Comparison of ENCODE assay signal across 1 cellular context in genomic region chr20:45322952-45323383, GRCh38.
TF ChIP-seq lines count a peak whose summit lies in the region.

No MANE protein-coding gene starts in this region.

TF ChIP-seq in K562, 482 proteins besides CTCF, POLR2A, EP300 and RAD21 (continued from another document and continues in another):
- TF ChIP-seq, protein P1, sequence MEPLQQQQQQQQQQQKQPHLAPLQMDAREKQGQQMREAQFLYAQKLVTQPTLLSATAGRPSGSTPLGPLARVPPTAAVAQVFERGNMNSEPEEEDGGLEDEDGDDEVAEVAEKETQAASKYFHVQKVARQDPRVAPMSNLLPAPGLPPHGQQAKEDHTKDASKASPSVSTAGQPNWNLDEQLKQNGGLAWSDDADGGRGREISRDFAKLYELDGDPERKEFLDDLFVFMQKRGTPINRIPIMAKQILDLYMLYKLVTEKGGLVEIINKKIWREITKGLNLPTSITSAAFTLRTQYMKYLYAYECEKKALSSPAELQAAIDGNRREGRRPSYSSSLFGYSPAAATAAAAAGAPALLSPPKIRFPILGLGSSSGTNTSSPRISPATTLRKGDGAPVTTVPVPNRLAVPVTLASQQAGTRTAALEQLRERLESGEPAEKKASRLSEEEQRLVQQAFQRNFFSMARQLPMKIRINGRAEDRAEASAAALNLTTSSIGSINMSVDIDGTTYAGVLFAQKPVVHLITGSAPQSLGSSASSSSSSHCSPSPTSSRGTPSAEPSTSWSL (CRISPR knock-in tag; IDR thresholded peaks at IDR 0.05; ENCODE audit: borderline replicate concordance), result no peak
- no peak for TF ChIP-seq STAT5A (IDR thresholded peaks at IDR 0.05; ENCODE audit: borderline replicate concordance, low read length)
- TF ChIP-seq ETV6 (IDR thresholded peaks at IDR 0.05; ENCODE audit: borderline replicate concordance in 1 of 2, low read depth in 2 of 2, low read length in 1 of 2), result no peak
- no peak for TF ChIP-seq ETV6 (CRISPR knock-in tag; IDR thresholded peaks at IDR 0.05; ENCODE audit: borderline replicate concordance)
- no peak for TF ChIP-seq NR2F6 (CRISPR knock-in tag; IDR thresholded peaks at IDR 0.05)
- no peak for TF ChIP-seq CBX1 (IDR thresholded peaks at IDR 0.05; ENCODE audit: low read depth)
- TF ChIP-seq ZBTB49 (CRISPR knock-in tag; IDR thresholded peaks at IDR 0.05; ENCODE audit: borderline replicate concordance), result no peak
- no peak for TF ChIP-seq ZNF280B (CRISPR knock-in tag; IDR thresholded peaks at IDR 0.05)
- TF ChIP-seq ZNF12 (CRISPR knock-in tag; IDR thresholded peaks at IDR 0.05), result no peak
- TF ChIP-seq, protein P2, sequence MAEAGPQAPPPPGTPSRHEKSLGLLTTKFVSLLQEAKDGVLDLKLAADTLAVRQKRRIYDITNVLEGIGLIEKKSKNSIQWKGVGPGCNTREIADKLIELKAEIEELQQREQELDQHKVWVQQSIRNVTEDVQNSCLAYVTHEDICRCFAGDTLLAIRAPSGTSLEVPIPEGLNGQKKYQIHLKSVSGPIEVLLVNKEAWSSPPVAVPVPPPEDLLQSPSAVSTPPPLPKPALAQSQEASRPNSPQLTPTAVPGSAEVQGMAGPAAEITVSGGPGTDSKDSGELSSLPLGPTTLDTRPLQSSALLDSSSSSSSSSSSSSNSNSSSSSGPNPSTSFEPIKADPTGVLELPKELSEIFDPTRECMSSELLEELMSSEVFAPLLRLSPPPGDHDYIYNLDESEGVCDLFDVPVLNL (CRISPR knock-in tag; IDR thresholded peaks at IDR 0.05; ENCODE audit: low read depth), result no peak
- no peak for TF ChIP-seq TSC22D4 (tag; IDR thresholded peaks at IDR 0.05)
- TF ChIP-seq CREM (IDR thresholded peaks at IDR 0.05; ENCODE audit: low read depth), result 0 out of 2 replicates have a peak, but pooled peaks have one; percentile 39
- no peak for TF ChIP-seq SAFB (IDR thresholded peaks at IDR 0.05; ENCODE audit: borderline replicate concordance, low read depth, low read length)
- no peak for TF ChIP-seq ZNF431 (CRISPR knock-in tag; IDR thresholded peaks at IDR 0.05)
- TF ChIP-seq FOSL1 (tag; conservative IDR thresholded peaks at IDR 0.05), result no peak
- TF ChIP-seq GTF2F1 (IDR thresholded peaks at IDR 0.05; ENCODE audit: low read depth, low read length), result no peak
- TF ChIP-seq GTF2A2 (tag; IDR thresholded peaks at IDR 0.05), result no peak
- TF ChIP-seq XRCC5 (IDR thresholded peaks at IDR 0.05; ENCODE audit: low read depth, low read length), result no peak
- no peak; the same call in 1 of the 2 replicates for TF ChIP-seq MEF2D (tag; conservative IDR thresholded peaks at IDR 0.05; ENCODE audit: low read depth)
- no peak for TF ChIP-seq KDM5B (IDR thresholded peaks at IDR 0.05; ENCODE audit: insufficient replicate concordance, low read depth, low read length)
- peak; percentile 65 for TF ChIP-seq CXXC5 (CRISPR knock-in tag; IDR thresholded peaks at IDR 0.05)
- no peak for TF ChIP-seq ARNT (IDR thresholded peaks at IDR 0.05)
- TF ChIP-seq RAD51 (IDR thresholded peaks at IDR 0.05; ENCODE audit: borderline replicate concordance, low read depth), result peak; percentile 61
- no peak for TF ChIP-seq ZNF695 (CRISPR knock-in tag; IDR thresholded peaks at IDR 0.05)
- TF ChIP-seq TEAD2 (tag; IDR thresholded peaks at IDR 0.05), result no peak
- TF ChIP-seq CAMTA2 (CRISPR knock-in tag; conservative IDR thresholded peaks at IDR 0.05), result no peak
- peak; percentile 76; the same call in 1 of the 2 replicates for TF ChIP-seq ATF7 (IDR thresholded peaks at IDR 0.05)
- TF ChIP-seq ZNF699 (CRISPR knock-in tag; IDR thresholded peaks at IDR 0.05; ENCODE audit: insufficient replicate concordance), result no peak
- no peak for TF ChIP-seq LCOR (CRISPR knock-in tag; IDR thresholded peaks at IDR 0.05)
- peak; percentile 67 for TF ChIP-seq MYC (IDR thresholded peaks at IDR 0.05; ENCODE audit: low read depth, low read length)
- no peak for TF ChIP-seq MYC (CRISPR knock-in tag; IDR thresholded peaks at IDR 0.05; ENCODE audit: borderline replicate concordance, low read depth)
- peak; percentile 71; the same call in 1 of the 2 replicates for TF ChIP-seq KLF6 (CRISPR knock-in tag; IDR thresholded peaks at IDR 0.05; ENCODE audit: borderline replicate concordance)
- no peak for TF ChIP-seq NR3C1 (CRISPR knock-in tag; IDR thresholded peaks at IDR 0.05)
- no peak for TF ChIP-seq RNF2 (IDR thresholded peaks at IDR 0.05)
- TF ChIP-seq STAT5B (CRISPR knock-in tag; IDR thresholded peaks at IDR 0.05), result no peak
- TF ChIP-seq CC2D1A (IDR thresholded peaks at IDR 0.05), result peak; percentile 70
- no peak for TF ChIP-seq ZBTB5 (IDR thresholded peaks at IDR 0.05)
- TF ChIP-seq TEAD1 (CRISPR knock-in tag; IDR thresholded peaks at IDR 0.05), result peak in 1 of 2 experiments; percentile 52; a peak in 1 of 4 replicates
- no peak for TF ChIP-seq HMG20A (CRISPR knock-in tag; conservative IDR thresholded peaks at IDR 0.05)
- TF ChIP-seq, protein P3, sequence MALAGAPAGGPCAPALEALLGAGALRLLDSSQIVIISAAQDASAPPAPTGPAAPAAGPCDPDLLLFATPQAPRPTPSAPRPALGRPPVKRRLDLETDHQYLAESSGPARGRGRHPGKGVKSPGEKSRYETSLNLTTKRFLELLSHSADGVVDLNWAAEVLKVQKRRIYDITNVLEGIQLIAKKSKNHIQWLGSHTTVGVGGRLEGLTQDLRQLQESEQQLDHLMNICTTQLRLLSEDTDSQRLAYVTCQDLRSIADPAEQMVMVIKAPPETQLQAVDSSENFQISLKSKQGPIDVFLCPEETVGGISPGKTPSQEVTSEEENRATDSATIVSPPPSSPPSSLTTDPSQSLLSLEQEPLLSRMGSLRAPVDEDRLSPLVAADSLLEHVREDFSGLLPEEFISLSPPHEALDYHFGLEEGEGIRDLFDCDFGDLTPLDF (CRISPR knock-in tag; IDR thresholded peaks at IDR 0.05), result no peak
- 0 out of 2 replicates have a peak, but pooled peaks have one; percentile 53 for TF ChIP-seq ZNF41 (CRISPR knock-in tag; conservative IDR thresholded peaks at IDR 0.05)
- TF ChIP-seq DEAF1 (CRISPR knock-in tag; IDR thresholded peaks at IDR 0.05), result peak; percentile 93
- no peak for TF ChIP-seq ELF4 (CRISPR knock-in tag; IDR thresholded peaks at IDR 0.05)
- TF ChIP-seq MAFF (IDR thresholded peaks at IDR 0.05; ENCODE audit: low read length), result no peak
- no peak for TF ChIP-seq ZFP36 (IDR thresholded peaks at IDR 0.05; ENCODE audit: low read depth, low read length, partially characterized antibody)
- no peak for TF ChIP-seq GTF2E2 (tag; IDR thresholded peaks at IDR 0.05)
- TF ChIP-seq USF2 (CRISPR knock-in tag; IDR thresholded peaks at IDR 0.05), result peak; percentile 66
- TF ChIP-seq FOS (IDR thresholded peaks at IDR 0.05; ENCODE audit: extremely low read depth, insufficient read length), result no peak
- no peak for TF ChIP-seq ZNF274 (IDR thresholded peaks at IDR 0.05; ENCODE audit: borderline replicate concordance, low read depth, low read length)
- TF ChIP-seq BMI1 (IDR thresholded peaks at IDR 0.05; ENCODE audit: low read length), result no peak
- no peak for TF ChIP-seq ZBTB11 (CRISPR knock-in tag; IDR thresholded peaks at IDR 0.05)
- no peak for TF ChIP-seq MECOM (CRISPR knock-in tag; IDR thresholded peaks at IDR 0.05)
- TF ChIP-seq SLC30A9 (CRISPR knock-in tag; IDR thresholded peaks at IDR 0.05), result no peak
- no peak for TF ChIP-seq EGR1 (conservative IDR thresholded peaks at IDR 0.05)
- no peak for TF ChIP-seq ZNF551 (CRISPR knock-in tag; IDR thresholded peaks at IDR 0.05)
